ENCODE assay signal across 24 cellular contexts in the genomic region with DNA sequence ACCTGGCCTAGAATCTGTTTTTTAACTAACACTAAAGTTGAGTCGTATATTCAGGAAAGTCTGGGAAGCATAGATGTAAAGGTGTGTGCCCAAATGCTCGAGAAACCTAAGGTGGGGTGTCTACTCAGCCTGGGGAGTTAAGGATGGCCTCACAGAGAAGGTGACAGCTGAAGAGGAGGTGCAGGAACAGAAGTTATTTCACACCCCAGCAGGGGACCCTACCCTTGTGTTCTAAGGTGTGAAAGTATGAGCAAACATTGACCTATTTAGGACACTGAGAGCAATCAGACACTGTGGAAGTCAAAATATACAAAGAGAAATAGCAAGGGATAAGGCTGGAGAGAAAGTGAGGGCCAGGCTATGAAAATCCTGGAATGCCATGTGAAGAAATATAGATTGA.
"Had no signal": no experiment of that assay in that cellular context is flagged by ENCODE, and none has a peak within 500 bp of the region (broad histone marks: within the 10 kb centered on the region; RNA-seq: fewer than 3 reads in every experiment).

No MANE protein-coding gene starts in this region.

- H3K9me3 Mint-ChIP-seq: naive thymus-derived CD8-positive, alpha-beta T cell; neural progenitor cell; stimulated activated effector memory CD8-positive, alpha-beta T cell treated with anti-CD3 and anti-CD28 coated beads, Interleukin-12 subunit alpha, Interleukin-12 subunit beta, amount 100 ng/mL, for 72 hours had no signal

- H3K27me3 Mint-ChIP-seq: progenitor cell of endocrine pancreas had no signal

- H3K4me2 ChIP-seq: hepatocyte, neural progenitor cell had no signal

- H3K4me3 ChIP-seq: colonic mucosa, hepatocyte, lung, mucosa of descending colon, neural progenitor cell, pancreas, tibial nerve, upper lobe of right lung had no signal

- DNase-seq: cerebellar nuclear complex; colonic mucosa; effector CD4-positive, alpha-beta T cell; foreskin melanocyte; head of caudate nucleus; kidney; left cardiac atrium; left ventricle myocardium superior; mucosa of descending colon; naive thymus-derived CD8-positive, alpha-beta T cell; nucleus accumbens; pancreas; right cardiac atrium; small intestine; stimulated activated CD4-positive, alpha-beta T cell treated with anti-CD3 and anti-CD28 coated beads, Interleukin-12 subunit alpha, Interleukin-12 subunit beta, amount 100 ng/mL, for 4 hours; stimulated activated CD8-positive, alpha-beta memory T cell treated with anti-CD3 and anti-CD28 coated beads, Interleukin-4, amount 100 ng/mL, for 48 hours; stimulated activated naive CD8-positive, alpha-beta T cell treated with anti-CD3 and anti-CD28 coated beads, Interleukin-15, Interleukin-2, amounts not matched to agents 100 U/mL and 50 U/mL, for 24 hours; upper lobe of right lung had no signal

- H3K9me3 ChIP-seq: colonic mucosa, mucosa of descending colon, pancreas, tibial nerve, upper lobe of right lung had no signal

- ATAC-seq: left cardiac atrium; left ventricle myocardium superior; mucosa of descending colon; naive thymus-derived CD8-positive, alpha-beta T cell; pancreas; right cardiac atrium; stimulated activated effector memory CD8-positive, alpha-beta T cell treated with anti-CD3 and anti-CD28 coated beads, Interleukin-12 subunit alpha, Interleukin-12 subunit beta, amount 100 ng/mL, for 72 hours; stimulated activated naive CD8-positive, alpha-beta T cell treated with anti-CD3 and anti-CD28 coated beads, Interleukin-15, Interleukin-2, amounts not matched to agents 100 U/mL and 50 U/mL, for 24 hours; upper lobe of right lung had no signal

- H3K27ac ChIP-seq: colonic mucosa, hepatocyte, neural progenitor cell, pancreas, tibial nerve, upper lobe of right lung had no signal

- H3K36me3 Mint-ChIP-seq: naive thymus-derived CD8-positive, alpha-beta T cell; neural progenitor cell; stimulated activated effector memory CD8-positive, alpha-beta T cell treated with anti-CD3 and anti-CD28 coated beads, Interleukin-12 subunit alpha, Interleukin-12 subunit beta, amount 100 ng/mL, for 72 hours had no signal

- H3K27ac Mint-ChIP-seq: naive thymus-derived CD8-positive, alpha-beta T cell; neural progenitor cell; progenitor cell of endocrine pancreas; stimulated activated effector memory CD8-positive, alpha-beta T cell treated with anti-CD3 and anti-CD28 coated beads, Interleukin-12 subunit alpha, Interleukin-12 subunit beta, amount 100 ng/mL, for 72 hours had no signal

- H3K9ac ChIP-seq: neural progenitor cell had no signal

- H3K79me2 ChIP-seq: hepatocyte had no signal

- H3K27me3 ChIP-seq: colonic mucosa, hepatocyte, neural progenitor cell, pancreas, tibial nerve, upper lobe of right lung had no signal

- H3K36me3 ChIP-seq: colonic mucosa, neural progenitor cell, pancreas, tibial nerve, upper lobe of right lung had no signal

- FAIRE-seq: kidney, pancreas, small intestine had no signal

- H3K4me3 Mint-ChIP-seq: naive thymus-derived CD8-positive, alpha-beta T cell; neural progenitor cell; stimulated activated effector memory CD8-positive, alpha-beta T cell treated with anti-CD3 and anti-CD28 coated beads, Interleukin-12 subunit alpha, Interleukin-12 subunit beta, amount 100 ng/mL, for 72 hours had no signal

- H2AFZ ChIP-seq: hepatocyte, neural progenitor cell had no signal
